ENCODE assay signal across 1 cellular context in the genomic region with DNA sequence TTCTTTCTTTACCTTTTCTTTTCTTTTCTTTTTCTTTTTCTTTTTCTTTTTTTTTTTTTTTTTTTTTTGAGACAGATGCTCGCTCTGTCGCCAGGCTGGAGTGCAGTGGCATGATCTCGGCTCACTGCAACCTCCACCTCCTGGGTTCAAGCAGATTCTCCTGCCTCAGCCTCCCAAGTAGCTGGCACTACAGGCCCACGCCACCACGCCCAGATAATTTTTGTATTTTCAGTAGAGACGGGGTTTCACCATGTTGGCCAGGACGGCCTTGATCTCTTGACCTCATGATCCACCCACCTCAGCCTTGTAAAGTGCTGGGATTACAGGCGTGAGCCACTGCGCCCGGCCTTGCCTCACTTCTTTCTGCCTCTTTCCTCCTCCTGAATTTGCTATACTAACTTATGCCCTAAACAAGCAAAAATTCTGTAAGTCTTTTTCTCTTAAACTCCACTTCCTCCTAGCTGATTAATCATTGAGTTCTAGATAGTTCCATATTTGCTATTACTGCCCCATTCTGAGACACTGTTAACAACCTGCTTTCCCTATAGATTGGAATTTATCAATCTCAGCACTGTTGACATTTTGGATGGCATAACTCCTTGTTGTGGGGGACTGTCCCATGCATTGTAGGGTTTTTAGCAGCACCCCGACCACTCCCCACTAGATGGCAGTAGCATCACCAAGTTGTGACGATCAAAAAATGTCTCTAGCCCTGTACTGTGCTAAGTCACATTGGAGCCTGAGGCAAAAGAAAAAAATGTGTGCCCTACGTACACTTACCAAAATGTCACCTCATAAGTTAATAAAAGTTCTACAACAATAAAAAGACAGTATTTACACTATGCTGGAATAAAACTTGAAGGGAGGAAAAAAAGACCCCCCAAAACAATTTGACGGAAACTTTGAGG.
TF ChIP-seq lines count a peak whose summit lies in the region.

No MANE protein-coding gene starts in this region.

TF ChIP-seq in endothelial cell of umbilical vein, 7 proteins besides CTCF, POLR2A, EP300 and RAD21 (continued from another document):
- TF ChIP-seq GATA2 (IDR thresholded peaks at IDR 0.05; ENCODE audit: insufficient read depth, insufficient read length, low read depth, low read length) (no peak), JUN (IDR thresholded peaks at IDR 0.05; ENCODE audit: borderline replicate concordance, insufficient read depth, insufficient read length, low read depth) (no peak), POLR2AphosphoS5 (IDR thresholded peaks at IDR 0.05; ENCODE audit: insufficient read depth, low read depth, low read length) (no peak), MYC (IDR thresholded peaks at IDR 0.05; ENCODE audit: low read depth, low read length) (no peak), EZH2 (IDR thresholded peaks at IDR 0.05; ENCODE audit: borderline replicate concordance, low read depth, low read length, severe bottlenecking) (no peak)
TF ChIP-seq in endothelial cell of umbilical vein: peak in this region for 0.
